6 cellular contexts compared by ENCODE assay signal in genomic region chr15:22303112-22303511, GRCh38.
DNase-seq lines count a peak whose midpoint lies in the region; ATAC-seq, FAIRE-seq and TF ChIP-seq lines count a peak whose summit lies in the region.
"Not testable (repeated sequence)": the region's sequence is repeated elsewhere in the genome, so short reads cannot be mapped to it uniquely, and the experiment has no call there.

No MANE protein-coding gene starts in this region.

- H3K36me3 ChIP-seq in K562 (ENCODE audit: control insufficient read depth, insufficient read depth, low read length); upper lobe of left lung: not testable (repeated sequence)

- not testable (repeated sequence) for TF ChIP-seq POLR2A in K562 (conservative IDR thresholded peaks at IDR 0.05); upper lobe of left lung (IDR thresholded peaks at IDR 0.05)

- TF ChIP-seq RAD21 in K562 (CRISPR knock-in tag; conservative IDR thresholded peaks at IDR 0.05 in 1 of 2, IDR thresholded peaks at IDR 0.05 in 1 of 2), result not testable (repeated sequence)

- H3K9me1 ChIP-seq in K562 (ENCODE audit: control insufficient read depth, insufficient read depth, low read length), result not testable (repeated sequence)

- intact Hi-C loops in K562 (cut with micrococcal nuclease); right cardiac atrium (cut with DNase I): not testable (repeated sequence)

- peak; percentile 27; the same call in 2 of the 3 replicates for ATAC-seq in K562
- ATAC-seq in right cardiac atrium, result peak; percentile 47 to 63
- peak; percentile 52 to 67 for ATAC-seq in natural killer cell treated with Interleukin-12 subunit alpha and Interleukin-12 subunit beta and Interleukin-15 and Interleukin-18, amount 100 ng/mL, for 72 hours
- peak; percentile 45 for ATAC-seq in stimulated activated memory B cell treated with anti-CD40 and anti-IgM and Interleukin-4, amounts not matched to agents 10 μg/mL and 1 μg/mL and 100 μg/mL, for 72 hours
- peak; percentile 62 to 79 for ATAC-seq in upper lobe of left lung (ENCODE audit: low FRiP score in 2 of 2)

- H3K27me3 Mint-ChIP-seq in natural killer cell treated with Interleukin-12 subunit alpha and Interleukin-12 subunit beta and Interleukin-15 and Interleukin-18, amount 100 ng/mL, for 72 hours; osteocyte (ENCODE audit: unreplicated experiment); stimulated activated memory B cell treated with anti-CD40 and anti-IgM and Interleukin-4, amounts not matched to agents 10 μg/mL and 1 μg/mL and 100 μg/mL, for 72 hours: not testable (repeated sequence)

- not testable (repeated sequence) for H4K20me1 ChIP-seq in K562 (replicated peaks; ENCODE audit: control insufficient read depth, insufficient read depth, low read length)

- not testable (repeated sequence) for H2AFZ ChIP-seq in K562 (ENCODE audit: low read depth, low read length)

- WGBS in K562 (ENCODE audit: insufficient coverage, low coverage, missing lambda C conversion rate), result no CpG with 5 or more reads among the region's 1 CpG
- WGBS in right cardiac atrium, result no CpG with 5 or more reads among the region's 1 CpG
- WGBS in upper lobe of left lung, 2 donors, result no CpG with 5 or more reads among the region's 1 CpG

- H3K79me2 ChIP-seq in K562 (ENCODE audit: control insufficient read depth, insufficient read depth, low read length), result not testable (repeated sequence)

- H3K27ac ChIP-seq in K562 (ENCODE audit: extremely low read depth, low read depth, low read length); right cardiac atrium (ENCODE audit: low read length); upper lobe of left lung: not testable (repeated sequence)

- not testable (repeated sequence) for H3K4me3 Mint-ChIP-seq in natural killer cell treated with Interleukin-12 subunit alpha and Interleukin-12 subunit beta and Interleukin-15 and Interleukin-18, amount 100 ng/mL, for 72 hours; osteocyte (ENCODE audit: unreplicated experiment); stimulated activated memory B cell treated with anti-CD40 and anti-IgM and Interleukin-4, amounts not matched to agents 10 μg/mL and 1 μg/mL and 100 μg/mL, for 72 hours

- not testable (repeated sequence) for H3K9ac ChIP-seq in K562 (ENCODE audit: insufficient read depth in 1 of 2, low read depth in 2 of 2, low read length in 2 of 2)

- not testable (repeated sequence) for H3K4me3 ChIP-seq in K562; right cardiac atrium (ENCODE audit: low read length); upper lobe of left lung

- POLR2A ChIA-PET in K562 (lab: Yijun Ruan, JAX), result not testable (repeated sequence)

- not testable (repeated sequence) for H3K36me3 Mint-ChIP-seq in natural killer cell treated with Interleukin-12 subunit alpha and Interleukin-12 subunit beta and Interleukin-15 and Interleukin-18, amount 100 ng/mL, for 72 hours; osteocyte (ENCODE audit: unreplicated experiment); stimulated activated memory B cell treated with anti-CD40 and anti-IgM and Interleukin-4, amounts not matched to agents 10 μg/mL and 1 μg/mL and 100 μg/mL, for 72 hours

- not testable (repeated sequence) for H3K27me3 ChIP-seq in K562 (ENCODE audit: control insufficient read depth in 2 of 2, insufficient read depth in 2 of 2, low read length in 2 of 2); right cardiac atrium (ENCODE audit: control insufficient read depth, insufficient read depth); upper lobe of left lung

- not testable (repeated sequence) for H3K4me1 Mint-ChIP-seq in natural killer cell treated with Interleukin-12 subunit alpha and Interleukin-12 subunit beta and Interleukin-15 and Interleukin-18, amount 100 ng/mL, for 72 hours (ENCODE audit: low read depth in 2 of 2); osteocyte (ENCODE audit: unreplicated experiment); stimulated activated memory B cell treated with anti-CD40 and anti-IgM and Interleukin-4, amounts not matched to agents 10 μg/mL and 1 μg/mL and 100 μg/mL, for 72 hours

- not testable (repeated sequence) for BruUV-seq in K562 (replicated peaks; lab: Mats Ljungman, UMichigan)

- in situ Hi-C loops in K562 (cut with MboI), result not testable (repeated sequence)

- H3K27ac Mint-ChIP-seq in natural killer cell treated with Interleukin-12 subunit alpha and Interleukin-12 subunit beta and Interleukin-15 and Interleukin-18, amount 100 ng/mL, for 72 hours; osteocyte (ENCODE audit: unreplicated experiment); stimulated activated memory B cell treated with anti-CD40 and anti-IgM and Interleukin-4, amounts not matched to agents 10 μg/mL and 1 μg/mL and 100 μg/mL, for 72 hours: not testable (repeated sequence)

- DNase-seq in K562 (ENCODE audit: extremely low read depth in 1 of 4, low spot score in 3 of 4); right cardiac atrium; natural killer cell treated with Interleukin-12 subunit alpha and Interleukin-12 subunit beta and Interleukin-15 and Interleukin-18, amount 100 ng/mL, for 72 hours (ENCODE audit: low spot score); upper lobe of left lung: not testable (repeated sequence)
- DNase-seq in osteocyte (ENCODE audit: extremely low spot score, unreplicated experiment), result peak; percentile 83

- not testable (repeated sequence) for TF ChIP-seq CTCF in K562 (IDR thresholded peaks at IDR 0.05 in 2 of 3, conservative IDR thresholded peaks at IDR 0.05 in 1 of 3; ENCODE audit: insufficient read depth in 2 of 3, low read depth in 1 of 3, low read length in 3 of 3); osteocyte (IDR thresholded peaks at IDR 0.05); upper lobe of left lung (IDR thresholded peaks at IDR 0.05)

- TF ChIP-seq EP300 in K562 (IDR thresholded peaks at IDR 0.05; ENCODE audit: low read length); upper lobe of left lung (IDR thresholded peaks at IDR 0.05): not testable (repeated sequence)

- CTCF ChIA-PET in K562 (lab: Yijun Ruan, JAX; ENCODE audit: low intra/inter-chr PET ratio), result not testable (repeated sequence)

- not testable (repeated sequence) for FAIRE-seq in K562 (lab: Jason Lieb, UNC)

- not testable (repeated sequence) for H3K4me2 ChIP-seq in K562 (ENCODE audit: insufficient read depth, low read length)

- not testable (repeated sequence) for H3K9me3 Mint-ChIP-seq in natural killer cell treated with Interleukin-12 subunit alpha and Interleukin-12 subunit beta and Interleukin-15 and Interleukin-18, amount 100 ng/mL, for 72 hours; stimulated activated memory B cell treated with anti-CD40 and anti-IgM and Interleukin-4, amounts not matched to agents 10 μg/mL and 1 μg/mL and 100 μg/mL, for 72 hours
- H3K9me3 Mint-ChIP-seq in osteocyte (ENCODE audit: unreplicated experiment), result peaks cover 26% of the 10 kb centered on the region

- not testable (repeated sequence) for H3K9me3 ChIP-seq in K562 (replicated peaks; ENCODE audit: control insufficient read depth, insufficient read depth, low read depth, low read length); right cardiac atrium (ENCODE audit: control insufficient read depth, low read length); upper lobe of left lung

- not testable (repeated sequence) for H3K4me1 ChIP-seq in K562 (replicated peaks in 1 of 2; ENCODE audit: control insufficient read depth in 2 of 2, insufficient read depth in 2 of 2, low read length in 2 of 2); right cardiac atrium (ENCODE audit: control insufficient read depth, insufficient read depth, low read length); upper lobe of left lung
